32 cellular contexts compared by ENCODE assay signal in genomic region chr3:10308678-10309077, GRCh38. TPM values are rescaled to one million over a fixed set of nuclear protein-coding genes. Genes with fewer than 3 reads are reported as not detected.
DNase-seq lines count a peak whose midpoint lies in the region; ATAC-seq, FAIRE-seq and TF ChIP-seq lines count a peak whose summit lies in the region.
"Had no signal": no experiment of that assay in that cellular context is flagged by ENCODE, and none has a peak within 500 bp of the region (broad histone marks: within the 10 kb centered on the region; RNA-seq: fewer than 3 reads in every experiment).

No MANE protein-coding gene starts in this region.

- peaks cover 65% of the 10 kb centered on the region for H3K4me1 Mint-ChIP-seq in endothelial cell (ENCODE audit: unreplicated experiment)
- H3K4me1 Mint-ChIP-seq in CD8-positive, alpha-beta memory T cell: no peaks in the 10 kb centered on the region
- H3K4me1 Mint-ChIP-seq: B cell had no signal

- TF ChIP-seq RAD21 in K562 (CRISPR knock-in tag; conservative IDR thresholded peaks at IDR 0.05 in 1 of 2, IDR thresholded peaks at IDR 0.05 in 1 of 2): no peak

- CTCF ChIA-PET in HEK293 (lab: Yijun Ruan, JAX): interaction anchor here (1.3 kb wide), 1 partner anchor 13 kb away, joined by 4 read pairs; the partner anchor contains the start of gene SEC13
- CTCF ChIA-PET in K562 (lab: Yijun Ruan, JAX; ENCODE audit: low intra/inter-chr PET ratio): no interaction called here
- CTCF ChIA-PET in CD8-positive, alpha-beta memory T cell (lab: Charles Lee): interaction anchor here (1.5 kb wide), 1 partner anchor 377 kb away, joined by 3 read pairs; no protein-coding TSS in a partner anchor

- H3K27me3 ChIP-seq in K562 (ENCODE audit: control insufficient read depth in 2 of 2, insufficient read depth in 2 of 2, low read length in 2 of 2): no peaks in the 10 kb centered on the region
- H3K27me3 ChIP-seq in CD8-positive, alpha-beta memory T cell (ENCODE audit: insufficient read depth, low read length, poor library complexity, severe bottlenecking): no peaks in the 10 kb centered on the region
- H3K27me3 ChIP-seq: BLaER1 treated with 17β-estradiol and CSF1 and Interleukin-3, amounts not matched to agents 10 nM and 100 nM had no signal

- peaks cover 82% of the 10 kb centered on the region for H3K36me3 Mint-ChIP-seq in endothelial cell (ENCODE audit: low read depth, unreplicated experiment)
- peaks cover 0 to 93% (median 5%) of the 10 kb centered on the region in 3 donors for H3K36me3 Mint-ChIP-seq in CD8-positive, alpha-beta memory T cell

- no peak for TF ChIP-seq CTCF in HEK293 (tag by site-specific recombination; IDR thresholded peaks at IDR 0.05)
- no peak for TF ChIP-seq CTCF in K562 (IDR thresholded peaks at IDR 0.05 in 2 of 3, conservative IDR thresholded peaks at IDR 0.05 in 1 of 3; ENCODE audit: insufficient read depth in 2 of 3, low read depth in 1 of 3, low read length in 3 of 3)
- TF ChIP-seq CTCF in endothelial cell (IDR thresholded peaks at IDR 0.05; ENCODE audit: unreplicated experiment): no peak
- no peak for TF ChIP-seq CTCF in omental fat pad (IDR thresholded peaks at IDR 0.05)

- BruUV-seq in K562 (replicated peaks; lab: Mats Ljungman, UMichigan): no TSS peak

- H3K4me3 ChIP-seq in HEK293 (ENCODE audit: low read depth, low read length) (no peak overlapping the region), K562 (no peak overlapping the region)
- no peak overlapping the region for H3K4me3 ChIP-seq in CD8-positive, alpha-beta memory T cell (ENCODE audit: low read length)
- H3K4me3 ChIP-seq: BLaER1 treated with 17β-estradiol and CSF1 and Interleukin-3, amounts not matched to agents 10 nM and 100 nM; GM12878 had no signal

- DNase-seq in K562 (ENCODE audit: extremely low read depth in 1 of 4, low spot score in 3 of 4): no peak
- no peak for DNase-seq in endothelial cell (ENCODE audit: low spot score)
- peak; percentile 9 for DNase-seq in omental fat pad (ENCODE audit: low spot score)
- no peak for DNase-seq in CD8-positive, alpha-beta memory T cell
- no peak for DNase-seq in NCI-H1105 treated with DMSO at 0.1 percent for 48 hours (lab: John Stamatoyannopoulos, UW)
- DNase-seq: 8988T; ACHN; AML-193; CD4-positive, alpha-beta T cell; CD8-positive, alpha-beta T cell; COR-L47; DMS 273 treated with DMSO at 0.1 percent for 48 hours; DMS153; DMS53; DMS79; DND-41; EL; GDM1 had no signal

- POLR2A ChIA-PET in HEK293 (lab: Yijun Ruan, JAX) (no interaction called here), K562 (lab: Yijun Ruan, JAX) (interaction anchor here (1.1 to 1.3 kb wide), 3 partner anchors 9 to 516 kb away, joined by 4 to 5 read pairs (median 4); partner anchors contain the start of gene ARPC4)
- POLR2A ChIA-PET in CD8-positive, alpha-beta memory T cell (lab: Charles Lee): no interaction called here

- no peak for TF ChIP-seq POLR2A in K562 (conservative IDR thresholded peaks at IDR 0.05)

- TF ChIP-seq EP300 in K562 (IDR thresholded peaks at IDR 0.05; ENCODE audit: low read length): no peak

- in situ Hi-C loops in K562 (cut with MboI): loop anchor here (25.0 kb wide), 1 partner anchor 796 kb away; no protein-coding TSS in a partner anchor

- WGBS in K562 (ENCODE audit: insufficient coverage, low coverage, missing lambda C conversion rate): 94% methylated on average over 6 of the region's 7 CpGs

- H3K27me3 Mint-ChIP-seq in endothelial cell (ENCODE audit: unreplicated experiment): peaks cover 5% of the 10 kb centered on the region
- no peaks in the 10 kb centered on the region for H3K27me3 Mint-ChIP-seq in CD8-positive, alpha-beta memory T cell
- H3K27me3 Mint-ChIP-seq: B cell; CD4-positive, alpha-beta T cell had no signal

- H3K27ac Mint-ChIP-seq in endothelial cell (ENCODE audit: unreplicated experiment): peak overlapping the region; percentile 91
- H3K27ac Mint-ChIP-seq in CD8-positive, alpha-beta memory T cell: no peak overlapping the region
- H3K27ac Mint-ChIP-seq: B cell had no signal

- peaks cover 11 to 95% of the 10 kb centered on the region in 2 experiments for H3K36me3 ChIP-seq in HEK293 (ENCODE audit: control insufficient read depth in 2 of 2, insufficient read depth in 1 of 2, low read length in 2 of 2)
- H3K36me3 ChIP-seq in K562 (ENCODE audit: control insufficient read depth, insufficient read depth, low read length): peaks cover 94% of the 10 kb centered on the region
- H3K36me3 ChIP-seq in CD8-positive, alpha-beta memory T cell (ENCODE audit: insufficient read depth, low read length): peaks cover 60% of the 10 kb centered on the region

- H3K9ac ChIP-seq in K562 (ENCODE audit: insufficient read depth in 1 of 2, low read depth in 2 of 2, low read length in 2 of 2): no peak overlapping the region

- H3K27ac ChIP-seq in HEK293 (ENCODE audit: extremely low read depth, low read depth, low read length) (no peak overlapping the region), K562 (ENCODE audit: extremely low read depth, low read depth, low read length) (no peak overlapping the region)
- H3K27ac ChIP-seq in CD8-positive, alpha-beta memory T cell (ENCODE audit: low read depth, low read length): no peak overlapping the region
- H3K27ac ChIP-seq: C4-2B had no signal

- ATAC-seq in K562 (no peak), omental fat pad (ENCODE audit: low FRiP score) (no peak), GM21786 (IDR thresholded peaks at IDR 0.05; ENCODE audit: unreplicated experiment) (no peak), HG03565 (IDR thresholded peaks at IDR 0.05; ENCODE audit: unreplicated experiment) (no peak)
- ATAC-seq: CD8-positive, alpha-beta T cell; GM12878 had no signal

- intact Hi-C loops in K562 (cut with micrococcal nuclease): no loop called here

- H3K4me3 Mint-ChIP-seq in endothelial cell (ENCODE audit: unreplicated experiment): peak overlapping the region; percentile 56
- H3K4me3 Mint-ChIP-seq in CD8-positive, alpha-beta memory T cell: no peak overlapping the region
- H3K4me3 Mint-ChIP-seq: B cell; CD4-positive, alpha-beta T cell; CD8-positive, alpha-beta T cell had no signal

- H3K9me3 ChIP-seq in HEK293 (ENCODE audit: control insufficient read depth, insufficient read depth, low read depth, low read length) (no peaks in the 10 kb centered on the region), K562 (replicated peaks; ENCODE audit: control insufficient read depth, insufficient read depth, low read depth, low read length) (no peaks in the 10 kb centered on the region)
- no peaks in the 10 kb centered on the region for H3K9me3 ChIP-seq in CD8-positive, alpha-beta memory T cell (ENCODE audit: low read length)
- H3K9me3 ChIP-seq: BLaER1 treated with 17β-estradiol and CSF1 and Interleukin-3, amounts not matched to agents 10 nM and 100 nM had no signal

- H3K79me2 ChIP-seq in K562 (ENCODE audit: control insufficient read depth, insufficient read depth, low read length): no peaks in the 10 kb centered on the region

- peaks cover 5% of the 10 kb centered on the region for H4K20me1 ChIP-seq in K562 (replicated peaks; ENCODE audit: control insufficient read depth, insufficient read depth, low read length)

- no peak overlapping the region for H2AFZ ChIP-seq in K562 (ENCODE audit: low read depth, low read length)

- no peak for FAIRE-seq in K562 (lab: Jason Lieb, UNC)
- FAIRE-seq: A204.1, GM12878, GM12892, GM18507 had no signal

- no peak overlapping the region for H3K4me2 ChIP-seq in K562 (ENCODE audit: insufficient read depth, low read length)

- peaks cover 4% of the 10 kb centered on the region for H3K9me1 ChIP-seq in K562 (ENCODE audit: control insufficient read depth, insufficient read depth, low read length)

- H3K4me1 ChIP-seq in HEK293 (ENCODE audit: control insufficient read depth, insufficient read depth, low read length): no peaks in the 10 kb centered on the region
- H3K4me1 ChIP-seq in K562 (replicated peaks in 1 of 2; ENCODE audit: control insufficient read depth in 2 of 2, insufficient read depth in 2 of 2, low read length in 2 of 2): peaks cover 0 to 5% of the 10 kb centered on the region in 2 experiments; a peak in 2 of 5 replicates
- no peaks in the 10 kb centered on the region for H3K4me1 ChIP-seq in CD8-positive, alpha-beta memory T cell (ENCODE audit: insufficient read depth, low read length)

- no peaks in the 10 kb centered on the region for H3K9me3 Mint-ChIP-seq in endothelial cell (ENCODE audit: unreplicated experiment)
- no peaks in the 10 kb centered on the region for H3K9me3 Mint-ChIP-seq in CD8-positive, alpha-beta memory T cell
- H3K9me3 Mint-ChIP-seq: CD4-positive, alpha-beta T cell; CD8-positive, alpha-beta T cell had no signal

RNA-seq across cellular contexts. Expression of gene SEC13, which starts 12.2 kb away (rescaled TPM):
- 285 and 425 TPM in 2 replicates for total RNA-seq in K562 (2011; cell fraction: chromatin; rRNA removed; ENCODE audit: low replicate concordance)
- total RNA-seq in K562 (2011; cell fraction: nucleolus; rRNA removed): 250 and 265 TPM in 2 replicates
- 278 and 337 TPM in 2 replicates for total RNA-seq in K562 (2011; cell fraction: nucleoplasm; rRNA removed)
- 256 and 318 TPM in 2 replicates for total RNA-seq in K562 (2014; rRNA removed)
- 124 and 145 TPM in 2 replicates for total RNA-seq in K562 (2014; rRNA removed; fragmentation: Illumina TruSeq; extraction: Trizol)
- 192 and 196 TPM in 2 replicates for total RNA-seq in K562 (2015; rRNA removed; fragmentation: Illumina TruSeq; extraction: Trizol)
- 199 and 209 TPM in 2 replicates for total RNA-seq in K562 (2021)
- 199 and 308 TPM in 2 replicates for polyA plus RNA-seq in K562 (2011; rRNA removed)
- 331 and 334 TPM in 2 replicates for polyA plus RNA-seq in K562 (2011; cell fraction: cytosol; rRNA removed)
- polyA plus RNA-seq in K562 (2011; cell fraction: nucleus; rRNA removed): 250 and 306 TPM in 2 replicates
- polyA plus RNA-seq in K562 (2012): 186 and 201 TPM in 2 replicates
- 274 and 284 TPM in 2 replicates for polyA plus RNA-seq in K562 (2014; fragmentation: Illumina TruSeq; extraction: Trizol)
- 100 to 1,000 TPM in 1 of 2 experiments, 10 to 100 TPM in 1; 71.5 to 116 TPM for polyA plus RNA-seq in K562 (2014; fragmentation: Nextera tagmentation; extraction: Ambion mirVana)
- 152 and 181 TPM in 2 replicates for polyA plus RNA-seq in K562 (2014; rRNA removed)
- polyA minus RNA-seq in K562 (2011; rRNA and poly(A)+ RNA removed): 268 and 286 TPM in 2 replicates
- 204 and 250 TPM in 2 replicates for polyA minus RNA-seq in K562 (2011; cell fraction: cytosol; rRNA and poly(A)+ RNA removed)
- 102 and 172 TPM in 2 replicates for polyA minus RNA-seq in K562 (2011; cell fraction: nucleus; rRNA and poly(A)+ RNA removed)
- 367 TPM for total RNA-seq in endothelial cell (ENCODE audit: unreplicated experiment)
- 100 to 1,000 TPM in 2 of 4 donors, 10 to 100 TPM in 2; 86.7 to 110 (median 101) TPM for total RNA-seq in omental fat pad
- total RNA-seq in CD8-positive, alpha-beta memory T cell: 100 to 1,000 TPM; 110 TPM
- polyA plus RNA-seq in CD8-positive, alpha-beta memory T cell: 134 TPM

RNA-seq across cellular contexts. Expression of gene GHRL, which starts 15.9 kb away (rescaled TPM):
- total RNA-seq in K562 (2011; cell fraction: chromatin; rRNA removed; ENCODE audit: low replicate concordance): 1.2 and 1.5 TPM in 2 replicates
- 0.83 and 1.1 TPM in 2 replicates for total RNA-seq in K562 (2011; cell fraction: nucleolus; rRNA removed)
- total RNA-seq in K562 (2011; cell fraction: nucleoplasm; rRNA removed): 0.84 and 1.6 TPM in 2 replicates
- total RNA-seq in K562 (2014; rRNA removed): 0.45 TPM in 1 of 2 replicates, not detected in the other
- total RNA-seq in K562 (2014; rRNA removed; fragmentation: Illumina TruSeq; extraction: Trizol): not detected in 2 replicates
- total RNA-seq in K562 (2015; rRNA removed; fragmentation: Illumina TruSeq; extraction: Trizol): 0.60 TPM in 1 of 2 replicates, not detected in the other
- 0.29 and 0.34 TPM in 2 replicates for total RNA-seq in K562 (2021)
- polyA plus RNA-seq in K562 (2011; rRNA removed): 0.08 and 0.09 TPM in 2 replicates
- 0.06 TPM in 1 of 2 replicates, not detected in the other for polyA plus RNA-seq in K562 (2011; cell fraction: cytosol; rRNA removed)
- polyA plus RNA-seq in K562 (2011; cell fraction: nucleus; rRNA removed): 0.35 and 0.75 TPM in 2 replicates
- 0.51 and 0.53 TPM in 2 replicates for polyA plus RNA-seq in K562 (2012)
- 0.15 TPM in 1 of 2 replicates, not detected in the other for polyA plus RNA-seq in K562 (2014; fragmentation: Illumina TruSeq; extraction: Trizol)
- polyA plus RNA-seq in K562 (2014; fragmentation: Nextera tagmentation; extraction: Ambion mirVana): not detected
- polyA plus RNA-seq in K562 (2014; rRNA removed): 0.16 and 0.19 TPM in 2 replicates
- 0.21 TPM in 1 of 2 replicates, not detected in the other for polyA minus RNA-seq in K562 (2011; rRNA and poly(A)+ RNA removed)
- not detected in 2 replicates for polyA minus RNA-seq in K562 (2011; cell fraction: cytosol; rRNA and poly(A)+ RNA removed)
- polyA minus RNA-seq in K562 (2011; cell fraction: nucleus; rRNA and poly(A)+ RNA removed): 0.22 TPM in 1 of 2 replicates, not detected in the other
- total RNA-seq in endothelial cell (ENCODE audit: unreplicated experiment): 0.62 TPM
- total RNA-seq in omental fat pad: 1 to 10 TPM in 1 of 4 donors, not detected in 3; 7.3 TPM
- under 1 TPM in 1 of 2 experiments, not detected in 1; 0.69 TPM for total RNA-seq in CD8-positive, alpha-beta memory T cell
- 0.16 TPM for polyA plus RNA-seq in CD8-positive, alpha-beta memory T cell
- total RNA-seq: Daoy, G401 had no signal
- polyA plus RNA-seq: AG04450, BJ had no signal

Comparison
In these comparisons a context has a peak if more than half of its experiments do, and no peak if none do; other contexts are left out.
1. Of the 44 proteins assayed by ChIP-seq in both K562 and HEK293: peak only in K562: none; only in HEK293: none; in both: ZNF121; in neither: 43.